ENCODE assay signal across 21 cellular contexts in the genomic region with DNA sequence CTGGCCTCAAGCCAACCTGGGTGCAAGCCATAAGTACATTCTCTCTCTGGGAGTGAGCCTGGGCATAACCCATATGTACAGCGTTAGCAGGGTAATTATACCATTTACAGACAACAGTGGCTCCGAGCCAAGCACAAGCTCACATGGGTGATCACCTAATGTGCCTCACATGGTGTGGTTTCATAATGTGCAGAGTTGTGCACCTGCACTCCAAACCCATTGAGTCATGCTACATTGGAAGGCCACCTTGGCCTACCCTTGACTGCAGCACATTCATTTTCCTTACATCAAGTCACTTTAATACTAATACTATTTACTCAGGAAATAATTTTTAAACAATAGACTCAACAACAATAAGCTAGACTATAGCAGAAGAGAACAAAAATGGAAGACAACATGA.
"Had no signal": no experiment of that assay in that cellular context is flagged by ENCODE, and none has a peak within 500 bp of the region (broad histone marks: within the 10 kb centered on the region; RNA-seq: fewer than 3 reads in every experiment).

No MANE protein-coding gene starts in this region.

- DNase-seq: activated B cell treated with CpG ODN at 0.5 μM for 24 hours; activated CD4-positive, alpha-beta T cell treated with anti-CD3 and anti-CD28 coated beads, Interleukin-2, amount 50 U/mL, for 1 hour; activated CD8-positive, alpha-beta T cell treated with anti-CD3 and anti-CD28 coated beads for 36 hours; activated gamma-delta T cell treated with Interleukin-2 at 50 U/mL for 16 hours; activated naive CD4-positive, alpha-beta T cell treated with anti-CD3 and anti-CD28 coated beads, Interleukin-2, amount 50 U/mL, for 16 hours; activated T-cell treated with anti-CD3 and anti-CD28 coated beads, Interleukin-2, amount 50 U/mL, for 4 hours; amniotic stem cell; brain microvascular endothelial cell; dorsolateral prefrontal cortex; effector memory CD4-positive, alpha-beta T cell; glutamatergic neuron; islet precursor cell; midbrain; naive thymus-derived CD4-positive, alpha-beta T cell; ovary; retina; stimulated activated CD4-positive, alpha-beta T cell treated with anti-CD3 and anti-CD28 coated beads, Interleukin-12 subunit alpha, Interleukin-12 subunit beta, amount 100 ng/mL, for 4 hours; stimulated activated CD4-positive, alpha-beta T cell treated with anti-CD3 and anti-CD28 coated beads, Interleukin-4, amount 100 ng/mL, for 1 hour; substantia nigra; uterus had no signal

- FAIRE-seq: astrocyte had no signal
